ENCODE assay signal across 16 cellular contexts in genomic region chr6:13495818-13496217, GRCh38. TPM values are rescaled to one million over a fixed set of nuclear protein-coding genes. Genes with fewer than 3 reads are reported as not detected.
DNase-seq lines count a peak whose midpoint lies in the region; ATAC-seq and TF ChIP-seq lines count a peak whose summit lies in the region.
"Had no signal": no experiment of that assay in that cellular context is flagged by ENCODE, and none has a peak within 500 bp of the region (broad histone marks: within the 10 kb centered on the region; RNA-seq: fewer than 3 reads in every experiment).

No MANE protein-coding gene starts in this region.

- H3K27ac ChIP-seq in left ventricle myocardium inferior (replicated peaks) (peak overlapping the region; percentile 76), psoas muscle (peak overlapping the region; percentile 33)

- no peaks in the 10 kb centered on the region for H3K9me3 ChIP-seq in left ventricle myocardium inferior (replicated peaks)
- H3K9me3 ChIP-seq in psoas muscle = no peaks in the 10 kb centered on the region

- intact Hi-C loops in Right ventricle myocardium inferior (cut with DNase I) (no loop called here), cardiac septum (cut with DNase I) (no loop called here), left ventricle myocardium inferior (cut with micrococcal nuclease) (no loop called here), psoas muscle (cut with DNase I) (no loop called here)

- POLR2A ChIA-PET in WTC11 (lab: Charles Lee) = interaction anchor here (0.5 kb wide), 1 partner anchor 64 kb away, joined by 3 read pairs; no protein-coding TSS in a partner anchor

- H3K36me3 ChIP-seq in left ventricle myocardium inferior (no peaks in the 10 kb centered on the region), psoas muscle (ENCODE audit: insufficient read depth in 1 of 2, low read depth in 1 of 2) (no peaks in the 10 kb centered on the region)

- CTCF ChIA-PET in WTC11 (lab: Charles Lee) = interaction anchor here (1.0 to 1.7 kb wide), 2 partner anchors 67 to 79 kb away, joined by 3 to 6 read pairs; partner anchors contain the start of gene SIRT5

- no peak overlapping the region for H3K4me3 Mint-ChIP-seq in WTC11
- H3K4me3 Mint-ChIP-seq in stimulated activated effector memory CD8-positive, alpha-beta T cell treated with anti-CD3 and anti-CD28 coated beads, Interleukin-12 subunit alpha, Interleukin-12 subunit beta, amount 100 ng/mL, for 72 hours = no peak overlapping the region
- H3K4me3 Mint-ChIP-seq: IgD-negative memory B cell had no signal

- ATAC-seq in Right ventricle myocardium inferior = peak; percentile 36
- no peak for ATAC-seq in WTC11
- ATAC-seq in psoas muscle = no peak
- ATAC-seq in stimulated activated effector memory CD8-positive, alpha-beta T cell treated with anti-CD3 and anti-CD28 coated beads, Interleukin-12 subunit alpha, Interleukin-12 subunit beta, amount 100 ng/mL, for 72 hours = no peak

- H3K4me1 ChIP-seq in left ventricle myocardium inferior (peaks cover 26% of the 10 kb centered on the region), psoas muscle (no peaks in the 10 kb centered on the region)

- H3K4me1 Mint-ChIP-seq in WTC11 = peaks cover 32% of the 10 kb centered on the region
- H3K4me1 Mint-ChIP-seq in stimulated activated effector memory CD8-positive, alpha-beta T cell treated with anti-CD3 and anti-CD28 coated beads, Interleukin-12 subunit alpha, Interleukin-12 subunit beta, amount 100 ng/mL, for 72 hours = no peaks in the 10 kb centered on the region
- H3K4me1 Mint-ChIP-seq: IgD-negative memory B cell had no signal

- no peaks in the 10 kb centered on the region for H3K9me3 Mint-ChIP-seq in WTC11
- no peaks in the 10 kb centered on the region for H3K9me3 Mint-ChIP-seq in stimulated activated effector memory CD8-positive, alpha-beta T cell treated with anti-CD3 and anti-CD28 coated beads, Interleukin-12 subunit alpha, Interleukin-12 subunit beta, amount 100 ng/mL, for 72 hours
- H3K9me3 Mint-ChIP-seq: IgD-negative memory B cell had no signal

- DNase-seq in Right ventricle myocardium inferior (ENCODE audit: missing footprints) (no peak), cardiac septum (ENCODE audit: low spot score) (no peak), WTC11 (ENCODE audit: low spot score) (no peak), left ventricle myocardium inferior (no peak), psoas muscle (no peak)
- no peak for DNase-seq in activated CD4-positive, alpha-beta T cell treated with anti-CD3 and anti-CD28 coated beads, Interleukin-2, amount 50 U/mL, for 1 hour
- DNase-seq in stimulated activated effector memory CD8-positive, alpha-beta T cell treated with anti-CD3 and anti-CD28 coated beads, Interleukin-12 subunit alpha, Interleukin-12 subunit beta, amount 100 ng/mL, for 72 hours (ENCODE audit: low spot score in 2 of 2) = no peak
- DNase-seq in stimulated activated CD4-positive, alpha-beta T cell treated with anti-CD3 and anti-CD28 coated beads, Interleukin-4, amount 100 ng/mL, for 24 hours = no peak
- DNase-seq: EL; GF-D8; NCI-H187; NCI-H510A; NCI-H748 treated with DMSO at 0.1 percent for 48 hours; NK-92 treated with Interleukin-12 subunit alpha and Interleukin-12 subunit beta, amount 100 ng/mL, for 24 hours; SW 1271 had no signal

- TF ChIP-seq CTCF in WTC11 (IDR thresholded peaks at IDR 0.05) (no peak), left ventricle myocardium inferior (IDR thresholded peaks at IDR 0.05; ENCODE audit: borderline replicate concordance) (no peak), psoas muscle (IDR thresholded peaks at IDR 0.05) (no peak)

- H3K27me3 Mint-ChIP-seq in WTC11 (ENCODE audit: low read depth) = peaks cover 6% of the 10 kb centered on the region; the same call in 1 of the 2 replicates
- H3K27me3 Mint-ChIP-seq: IgD-negative memory B cell had no signal

- H3K27me3 ChIP-seq in left ventricle myocardium inferior (ENCODE audit: low read depth) = no peaks in the 10 kb centered on the region
- no peaks in the 10 kb centered on the region for H3K27me3 ChIP-seq in psoas muscle (ENCODE audit: insufficient read depth in 3 of 3, low read length in 2 of 3)

- peak overlapping the region; percentile 21; the same call in 1 of the 2 replicates for H3K27ac Mint-ChIP-seq in WTC11
- no peak overlapping the region for H3K27ac Mint-ChIP-seq in stimulated activated effector memory CD8-positive, alpha-beta T cell treated with anti-CD3 and anti-CD28 coated beads, Interleukin-12 subunit alpha, Interleukin-12 subunit beta, amount 100 ng/mL, for 72 hours
- H3K27ac Mint-ChIP-seq: IgD-negative memory B cell had no signal

- H3K4me3 ChIP-seq in left ventricle myocardium inferior = no peak overlapping the region
- no peak overlapping the region for H3K4me3 ChIP-seq in psoas muscle

- 40 to 54% (median 44%) methylated on average over 3 of the region's 3 CpGs for WGBS in psoas muscle, 3 donors

- no peaks in the 10 kb centered on the region for H3K36me3 Mint-ChIP-seq in WTC11
- H3K36me3 Mint-ChIP-seq in stimulated activated effector memory CD8-positive, alpha-beta T cell treated with anti-CD3 and anti-CD28 coated beads, Interleukin-12 subunit alpha, Interleukin-12 subunit beta, amount 100 ng/mL, for 72 hours = no peaks in the 10 kb centered on the region
- H3K36me3 Mint-ChIP-seq: IgD-negative memory B cell had no signal

TF ChIP-seq in WTC11, 78 proteins besides CTCF, POLR2A, EP300 and RAD21 (continues in another document):
- TF ChIP-seq GTF2I (CRISPR knock-in tag; conservative IDR thresholded peaks at IDR 0.05) (no peak), E2F5 (CRISPR knock-in tag; IDR thresholded peaks at IDR 0.05) (no peak), ZNF219 (CRISPR knock-in tag; IDR thresholded peaks at IDR 0.05; ENCODE audit: borderline replicate concordance) (no peak), ATF2 (CRISPR knock-in tag; IDR thresholded peaks at IDR 0.05; ENCODE audit: borderline replicate concordance, low read depth) (no peak), ZNF512 (CRISPR knock-in tag; IDR thresholded peaks at IDR 0.05; ENCODE audit: borderline replicate concordance) (no peak), IRF2 (CRISPR knock-in tag; IDR thresholded peaks at IDR 0.05; ENCODE audit: borderline replicate concordance, low read depth) (no peak), NR3C1 (CRISPR knock-in tag; conservative IDR thresholded peaks at IDR 0.05; ENCODE audit: low read depth) (no peak)

RNA-seq across cellular contexts. Expression of gene GFOD1, which starts 8.4 kb away (rescaled TPM):
- total RNA-seq in Right ventricle myocardium inferior = 38.8 TPM
- total RNA-seq in cardiac septum = 54.0 TPM
- total RNA-seq in WTC11 (2021) = 5.2 to 8.5 TPM (median 5.8 TPM) in 3 replicates
- 51.6 TPM for total RNA-seq in left ventricle myocardium inferior
- total RNA-seq in psoas muscle = 10 to 100 TPM; 16.7 to 34.2 (median 23.9) TPM
- 10 to 100 TPM in 1 of 3 donors, 1 to 10 TPM in 2; 5.9 to 12.0 (median 8.3) TPM for polyA plus RNA-seq in psoas muscle
